Comparison of ENCODE assay signal across 23 cellular contexts in genomic region chr13:80312967-80313366, GRCh38. TPM values are rescaled to one million over a fixed set of nuclear protein-coding genes. Genes with fewer than 3 reads are reported as not detected.
"Had no signal": no experiment of that assay in that cellular context is flagged by ENCODE, and none has a peak within 500 bp of the region (broad histone marks: within the 10 kb centered on the region; RNA-seq: fewer than 3 reads in every experiment).

No MANE protein-coding gene starts in this region.

- H3K36me3 Mint-ChIP-seq: activated CD4-positive, alpha-beta memory T cell treated with anti-CD3 and anti-CD28 coated beads for 36 hours; activated naive CD4-positive, alpha-beta T cell treated with anti-CD3 and anti-CD28 coated beads, Interleukin-2, amount 10 ng/mL, durations not matched to agents 7 days and 5 days; memory B cell; stimulated activated effector memory CD8-positive, alpha-beta T cell treated with anti-CD3 and anti-CD28 coated beads, Interleukin-12 subunit alpha, Interleukin-12 subunit beta, amount 100 ng/mL, for 72 hours had no signal

- H3K27ac Mint-ChIP-seq: activated CD4-positive, alpha-beta memory T cell treated with anti-CD3 and anti-CD28 coated beads for 36 hours; activated naive CD4-positive, alpha-beta T cell treated with anti-CD3 and anti-CD28 coated beads, Interleukin-2, amount 10 ng/mL, durations not matched to agents 7 days and 5 days; memory B cell; nephron; stimulated activated effector memory CD8-positive, alpha-beta T cell treated with anti-CD3 and anti-CD28 coated beads, Interleukin-12 subunit alpha, Interleukin-12 subunit beta, amount 100 ng/mL, for 72 hours; stimulated activated naive CD8-positive, alpha-beta T cell treated with anti-CD3 and anti-CD28 coated beads, Interleukin-15, amount 100 ng/mL, for 72 hours had no signal

- H3K4me3 Mint-ChIP-seq: activated CD4-positive, alpha-beta memory T cell treated with anti-CD3 and anti-CD28 coated beads for 36 hours; activated naive CD4-positive, alpha-beta T cell treated with anti-CD3 and anti-CD28 coated beads, Interleukin-2, amount 10 ng/mL, durations not matched to agents 7 days and 5 days; memory B cell; nephron; stimulated activated effector memory CD8-positive, alpha-beta T cell treated with anti-CD3 and anti-CD28 coated beads, Interleukin-12 subunit alpha, Interleukin-12 subunit beta, amount 100 ng/mL, for 72 hours; stimulated activated naive CD8-positive, alpha-beta T cell treated with anti-CD3 and anti-CD28 coated beads, Interleukin-15, amount 100 ng/mL, for 72 hours had no signal

- H3K36me3 ChIP-seq: gastroesophageal sphincter, tibial artery had no signal

- H3K27ac ChIP-seq: body of pancreas, gastroesophageal sphincter, tibial artery had no signal

- ATAC-seq: body of pancreas; gastroesophageal sphincter; left cardiac atrium; sciatic nerve; stimulated activated effector memory CD8-positive, alpha-beta T cell treated with anti-CD3 and anti-CD28 coated beads, Interleukin-12 subunit alpha, Interleukin-12 subunit beta, amount 100 ng/mL, for 72 hours; stimulated activated naive CD8-positive, alpha-beta T cell treated with anti-CD3 and anti-CD28 coated beads, Interleukin-15, amount 100 ng/mL, for 72 hours had no signal

- H3K4me1 ChIP-seq: body of pancreas, gastroesophageal sphincter had no signal

- H3K27me3 Mint-ChIP-seq: activated CD4-positive, alpha-beta memory T cell treated with anti-CD3 and anti-CD28 coated beads for 36 hours; activated naive CD4-positive, alpha-beta T cell treated with anti-CD3 and anti-CD28 coated beads, Interleukin-2, amount 10 ng/mL, durations not matched to agents 7 days and 5 days; memory B cell; stimulated activated naive CD8-positive, alpha-beta T cell treated with anti-CD3 and anti-CD28 coated beads, Interleukin-15, amount 100 ng/mL, for 72 hours had no signal

- H3K4me1 Mint-ChIP-seq: activated naive CD4-positive, alpha-beta T cell treated with anti-CD3 and anti-CD28 coated beads, Interleukin-2, amount 10 ng/mL, durations not matched to agents 7 days and 5 days; memory B cell; stimulated activated effector memory CD8-positive, alpha-beta T cell treated with anti-CD3 and anti-CD28 coated beads, Interleukin-12 subunit alpha, Interleukin-12 subunit beta, amount 100 ng/mL, for 72 hours; stimulated activated naive CD8-positive, alpha-beta T cell treated with anti-CD3 and anti-CD28 coated beads, Interleukin-15, amount 100 ng/mL, for 72 hours had no signal

- H3K4me3 ChIP-seq: body of pancreas, gastroesophageal sphincter, tibial artery had no signal

- H3K9me3 Mint-ChIP-seq: activated CD4-positive, alpha-beta memory T cell treated with anti-CD3 and anti-CD28 coated beads for 36 hours; activated naive CD4-positive, alpha-beta T cell treated with anti-CD3 and anti-CD28 coated beads, Interleukin-2, amount 10 ng/mL, durations not matched to agents 7 days and 5 days; memory B cell; stimulated activated effector memory CD8-positive, alpha-beta T cell treated with anti-CD3 and anti-CD28 coated beads, Interleukin-12 subunit alpha, Interleukin-12 subunit beta, amount 100 ng/mL, for 72 hours; stimulated activated naive CD8-positive, alpha-beta T cell treated with anti-CD3 and anti-CD28 coated beads, Interleukin-15, amount 100 ng/mL, for 72 hours had no signal

- H3K9me3 ChIP-seq: body of pancreas, gastroesophageal sphincter, tibial artery had no signal

- H3K27me3 ChIP-seq: body of pancreas, gastroesophageal sphincter, tibial artery had no signal

- DNase-seq: activated CD4-positive, alpha-beta memory T cell treated with anti-CD3 and anti-CD28 coated beads for 36 hours; activated CD4-positive, alpha-beta T cell treated with anti-CD3 and anti-CD28 coated beads for 48 hours; activated effector memory CD4-positive, alpha-beta T cell treated with Interleukin-2 at 50 U/mL for 16 hours; activated naive CD4-positive, alpha-beta T cell treated with anti-CD3 and anti-CD28 coated beads, Interleukin-2, amount 10 ng/mL, durations not matched to agents 7 days and 5 days; activated T-cell treated with anti-CD3 and anti-CD28 coated beads, Interleukin-2, amount 50 U/mL, for 48 hours; amygdala; body of pancreas; effector memory CD4-positive, alpha-beta T cell; head of caudate nucleus; islet precursor cell; left cardiac atrium; nucleus accumbens; posterior cingulate gyrus; stimulated activated CD4-positive, alpha-beta T cell treated with anti-CD3 and anti-CD28 coated beads, Interleukin-2, amount 100 ng/mL, for 24 hours; stimulated activated naive CD8-positive, alpha-beta T cell treated with anti-CD3 and anti-CD28 coated beads, Interleukin-15, amount 100 ng/mL, for 72 hours; T-helper 9 cell; tibial artery had no signal

RNA-seq across cellular contexts. Expression of gene SPRY2, which starts 28.0 kb away (rescaled TPM):
- total RNA-seq: T-helper 1 cell treated with Interleukin-12 subunit alpha and Interleukin-12 subunit beta and Interleukin-4 antibody, amounts not matched to agents 30 ng/mL and 1 ng/mL, for 36 hours had no signal
